ENCODE assay signal across 2 cellular contexts in genomic region chr5:91373016-91373415, GRCh38.
TF ChIP-seq lines count a peak whose summit lies in the region.

No MANE protein-coding gene starts in this region.

TF ChIP-seq in K562, 482 proteins besides CTCF, POLR2A, EP300 and RAD21:
- TF ChIP-seq RBFOX2 (IDR thresholded peaks at IDR 0.05; ENCODE audit: low read depth, low read length) (peak; percentile 15; the same call in 1 of the 2 replicates), PPARD (CRISPR knock-in tag; IDR thresholded peaks at IDR 0.05) (no peak)

TF ChIP-seq in HepG2, 621 proteins besides CTCF, POLR2A, EP300 and RAD21:
- TF ChIP-seq TOE1 (CRISPR knock-in tag; IDR thresholded peaks at IDR 0.05) (no peak), ZNF75D (CRISPR knock-in tag; IDR thresholded peaks at IDR 0.05; ENCODE audit: borderline replicate concordance) (no peak), ZNF737 (CRISPR knock-in tag; IDR thresholded peaks at IDR 0.05; ENCODE audit: borderline replicate concordance) (no peak), NCOA2 (CRISPR knock-in tag; IDR thresholded peaks at IDR 0.05) (no peak), GTF2F1 (IDR thresholded peaks at IDR 0.05; ENCODE audit: low read length) (no peak), SNAPC5 (CRISPR knock-in tag; IDR thresholded peaks at IDR 0.05; ENCODE audit: borderline replicate concordance) (no peak), THAP7 (CRISPR knock-in tag; IDR thresholded peaks at IDR 0.05) (no peak), TIGD3 (CRISPR knock-in tag; IDR thresholded peaks at IDR 0.05; ENCODE audit: borderline replicate concordance) (no peak), SIX4 (CRISPR knock-in tag; IDR thresholded peaks at IDR 0.05) (no peak), JARID2 (CRISPR knock-in tag; IDR thresholded peaks at IDR 0.05; ENCODE audit: insufficient replicate concordance) (no peak), ZBTB25 (CRISPR knock-in tag; IDR thresholded peaks at IDR 0.05) (no peak), ZNF564 (CRISPR knock-in tag; IDR thresholded peaks at IDR 0.05) (no peak), AFF4 (CRISPR knock-in tag; IDR thresholded peaks at IDR 0.05) (no peak), FOXA3 (CRISPR knock-in tag; IDR thresholded peaks at IDR 0.05) (no peak), WIZ (CRISPR knock-in tag; IDR thresholded peaks at IDR 0.05) (no peak), ZNF337 (CRISPR knock-in tag; IDR thresholded peaks at IDR 0.05; ENCODE audit: borderline replicate concordance, low read depth) (no peak), NFYB (CRISPR knock-in tag; IDR thresholded peaks at IDR 0.05) (no peak), HNF4G (IDR thresholded peaks at IDR 0.05; ENCODE audit: borderline replicate concordance, low read depth, low read length) (no peak), HNF4G (CRISPR knock-in tag; IDR thresholded peaks at IDR 0.05; ENCODE audit: borderline replicate concordance, low read depth) (no peak), ZNF121 (CRISPR knock-in tag; IDR thresholded peaks at IDR 0.05) (no peak)
